In the genomic region with DNA sequence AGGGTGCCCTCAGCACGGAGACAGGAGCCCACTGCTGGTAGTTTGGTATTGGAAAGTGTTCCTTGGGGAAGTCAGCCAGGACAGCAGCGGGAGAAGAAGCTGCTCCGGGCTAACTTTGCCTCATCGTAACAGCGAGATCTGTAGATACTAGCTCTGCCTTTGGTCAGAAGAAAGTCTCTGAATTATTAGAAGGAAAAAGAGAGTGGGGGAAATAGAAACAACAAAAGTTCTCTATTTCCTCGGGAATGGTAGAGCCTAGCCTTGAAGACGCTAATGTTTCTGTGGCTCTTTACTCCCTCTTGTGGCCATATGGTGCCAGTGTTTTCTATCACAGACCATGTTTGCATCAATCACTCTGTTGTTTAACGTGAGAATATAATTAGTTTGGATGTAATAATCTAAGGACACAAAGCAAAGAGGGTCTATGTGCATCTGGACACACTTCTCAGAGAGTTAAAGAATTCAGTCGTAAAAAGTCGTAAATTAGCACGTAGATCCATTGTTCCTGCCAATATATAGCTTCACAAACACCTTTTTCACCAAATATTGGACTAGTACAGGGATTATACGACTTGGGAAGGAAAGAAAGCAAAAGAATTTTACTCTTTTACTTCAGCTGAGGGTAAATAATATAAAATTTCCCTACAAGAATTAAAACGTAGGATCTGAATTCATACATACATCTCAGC, we compare ENCODE assay signal across 8 cellular contexts. TPM values are rescaled to one million over a fixed set of nuclear protein-coding genes. Genes with fewer than 3 reads are reported as not detected.
DNase-seq lines count a peak whose midpoint lies in the region; ATAC-seq and TF ChIP-seq lines count a peak whose summit lies in the region.

No MANE protein-coding gene starts in this region.

- peak overlapping the region; percentile 31 for H3K27ac Mint-ChIP-seq in CD4-positive, alpha-beta T cell
- H3K27ac Mint-ChIP-seq in activated CD4-positive, alpha-beta T cell treated with anti-CD3 and anti-CD28 coated beads, Interleukin-2, amount 10 ng/mL, durations not matched to agents 7 days and 5 days = no peak overlapping the region
- peak overlapping the region in 1 of 2 donors; percentile 82 for H3K27ac Mint-ChIP-seq in effector memory CD8-positive, alpha-beta T cell

- no peaks in the 10 kb centered on the region for H3K4me1 ChIP-seq in lower lobe of right lung

- H3K9me3 ChIP-seq in CD4-positive, alpha-beta T cell (ENCODE audit: control insufficient read depth, low read length) = no peaks in the 10 kb centered on the region
- no peaks in the 10 kb centered on the region for H3K9me3 ChIP-seq in lower lobe of right lung

- peak in 9 of 10 experiments; percentile 11 to 47 (median 38) for DNase-seq in CD4-positive, alpha-beta T cell
- DNase-seq in NCI-H524 (lab: John Stamatoyannopoulos, UW) (peak; percentile 36 to 77), lower lobe of right lung (no peak)
- peak; percentile 66 for DNase-seq in activated CD4-positive, alpha-beta T cell treated with anti-CD3 and anti-CD28 coated beads, Interleukin-2, amount 10 ng/mL, durations not matched to agents 7 days and 5 days
- DNase-seq in effector memory CD8-positive, alpha-beta T cell = peak; percentile 46 to 60 (median 56)
- peak in 5 of 6 experiments; percentile 47 to 79 (median 52) for DNase-seq in stimulated activated naive CD4-positive, alpha-beta T cell (lab: John Stamatoyannopoulos, UW)

- peak; percentile 92 for TF ChIP-seq CTCF in CD4-positive, alpha-beta T cell (IDR thresholded peaks at IDR 0.05)
- peak; percentile 92 for TF ChIP-seq CTCF in lower lobe of right lung (IDR thresholded peaks at IDR 0.05)

- H3K27ac ChIP-seq in CD4-positive, alpha-beta T cell (ENCODE audit: low read depth, low read length) = no peak overlapping the region
- peak overlapping the region; percentile 58 for H3K27ac ChIP-seq in lower lobe of right lung

- H3K27me3 ChIP-seq in CD4-positive, alpha-beta T cell (ENCODE audit: control insufficient read depth, insufficient read depth, low read length) = no peaks in the 10 kb centered on the region
- H3K27me3 ChIP-seq in lower lobe of right lung (ENCODE audit: low read depth) = no peaks in the 10 kb centered on the region

- peak; percentile 94 for ATAC-seq in CD4-positive, alpha-beta T cell (ENCODE audit: poor library complexity)
- ATAC-seq in GM19043 (IDR thresholded peaks at IDR 0.05; ENCODE audit: low read depth, unreplicated experiment) = peak; percentile 70
- peak; percentile 61 for ATAC-seq in HG03442 (IDR thresholded peaks at IDR 0.05; ENCODE audit: unreplicated experiment)
- peak; percentile 90 for ATAC-seq in effector memory CD8-positive, alpha-beta T cell (replicated peaks)
- ATAC-seq in lower lobe of right lung = peak; percentile 95 to 96

- no peaks in the 10 kb centered on the region for H3K9me3 Mint-ChIP-seq in CD4-positive, alpha-beta T cell
- H3K9me3 Mint-ChIP-seq in activated CD4-positive, alpha-beta T cell treated with anti-CD3 and anti-CD28 coated beads, Interleukin-2, amount 10 ng/mL, durations not matched to agents 7 days and 5 days = no peaks in the 10 kb centered on the region
- H3K9me3 Mint-ChIP-seq in effector memory CD8-positive, alpha-beta T cell = no peaks in the 10 kb centered on the region

- H3K36me3 Mint-ChIP-seq in CD4-positive, alpha-beta T cell (ENCODE audit: low read depth) = no peaks in the 10 kb centered on the region
- no peaks in the 10 kb centered on the region for H3K36me3 Mint-ChIP-seq in activated CD4-positive, alpha-beta T cell treated with anti-CD3 and anti-CD28 coated beads, Interleukin-2, amount 10 ng/mL, durations not matched to agents 7 days and 5 days (ENCODE audit: low read depth)
- H3K36me3 Mint-ChIP-seq in effector memory CD8-positive, alpha-beta T cell (ENCODE audit: insufficient read depth) = no peaks in the 10 kb centered on the region

- peak overlapping the region; percentile 85 for H3K4me3 Mint-ChIP-seq in CD4-positive, alpha-beta T cell
- H3K4me3 Mint-ChIP-seq in activated CD4-positive, alpha-beta T cell treated with anti-CD3 and anti-CD28 coated beads, Interleukin-2, amount 10 ng/mL, durations not matched to agents 7 days and 5 days = peak overlapping the region; percentile 67
- H3K4me3 Mint-ChIP-seq in effector memory CD8-positive, alpha-beta T cell = peak overlapping the region; percentile 84 to 86

- H3K27me3 Mint-ChIP-seq in CD4-positive, alpha-beta T cell = no peaks in the 10 kb centered on the region
- H3K27me3 Mint-ChIP-seq in activated CD4-positive, alpha-beta T cell treated with anti-CD3 and anti-CD28 coated beads, Interleukin-2, amount 10 ng/mL, durations not matched to agents 7 days and 5 days = peaks cover 9% of the 10 kb centered on the region
- no peaks in the 10 kb centered on the region for H3K27me3 Mint-ChIP-seq in effector memory CD8-positive, alpha-beta T cell

- CTCF ChIA-PET in CD4-positive, alpha-beta T cell (lab: Charles Lee) = interaction anchor here (0.6 to 3.4 kb wide), 29 partner anchors 11 to 426 kb away, joined by 3 to 35 read pairs (median 4); partner anchors contain the start of genes DMXL1 and DTWD2
- CTCF ChIA-PET in activated CD4-positive, alpha-beta T cell treated with anti-CD3 and anti-CD28 coated beads, Interleukin-2, amount 10 ng/mL, durations not matched to agents 7 days and 5 days (lab: Charles Lee) = interaction anchor here (0.6 to 5.9 kb wide), 30 partner anchors 10 to 424 kb away, joined by 3 to 54 read pairs (median 4); partner anchors contain the start of genes DMXL1 and DTWD2

- POLR2A ChIA-PET in CD4-positive, alpha-beta T cell (lab: Charles Lee) = interaction anchor here (0.6 to 3.1 kb wide), 17 partner anchors 10 to 424 kb away, joined by 3 to 10 read pairs (median 5); partner anchors contain the start of genes DMXL1, DTWD2 and HSD17B4
- POLR2A ChIA-PET in activated CD4-positive, alpha-beta T cell treated with anti-CD3 and anti-CD28 coated beads, Interleukin-2, amount 10 ng/mL, durations not matched to agents 7 days and 5 days (lab: Charles Lee) = interaction anchor here (1.4 kb wide), 1 partner anchor 424 kb away, joined by 4 read pairs; the partner anchor contains the start of gene DTWD2

- intact Hi-C loops in CD4-positive, alpha-beta T cell (cut with DNase I, micrococcal nuclease) = loop anchor here (1.0 to 5.0 kb wide), 10 partner anchors 80 to 424 kb away; partner anchors contain the start of genes DMXL1 (in 2 of the 2) and DTWD2 (in 2 of the 2)
- intact Hi-C loops in lower lobe of right lung (cut with DNase I) = no loop called here

- H3K36me3 ChIP-seq in lower lobe of right lung = no peaks in the 10 kb centered on the region

- peak overlapping the region; percentile 56 for H3K4me3 ChIP-seq in lower lobe of right lung

- peaks cover 20% of the 10 kb centered on the region for H3K4me1 Mint-ChIP-seq in CD4-positive, alpha-beta T cell (ENCODE audit: low read depth)
- H3K4me1 Mint-ChIP-seq in activated CD4-positive, alpha-beta T cell treated with anti-CD3 and anti-CD28 coated beads, Interleukin-2, amount 10 ng/mL, durations not matched to agents 7 days and 5 days = peaks cover 33% of the 10 kb centered on the region
- peaks cover 8% of the 10 kb centered on the region in 2 donors for H3K4me1 Mint-ChIP-seq in effector memory CD8-positive, alpha-beta T cell (ENCODE audit: low read depth in 2 of 2)

RNA-seq across cellular contexts. Expression of gene HSD17B4, which starts 40.2 kb away (rescaled TPM):
- 10 to 100 TPM; 11.9 to 13.1 TPM for total RNA-seq in CD4-positive, alpha-beta T cell
- total RNA-seq in activated CD4-positive, alpha-beta T cell treated with anti-CD3 and anti-CD28 coated beads, Interleukin-2, amount 10 ng/mL, durations not matched to agents 7 days and 5 days = 10 to 100 TPM; 56.0 to 62.4 TPM
- total RNA-seq in lower lobe of right lung = 364 TPM

RNA-seq across cellular contexts. Expression of gene TNFAIP8, which starts 56.3 kb away (rescaled TPM):
- 100 to 1,000 TPM; 106 to 114 TPM for total RNA-seq in CD4-positive, alpha-beta T cell
- total RNA-seq in activated CD4-positive, alpha-beta T cell treated with anti-CD3 and anti-CD28 coated beads, Interleukin-2, amount 10 ng/mL, durations not matched to agents 7 days and 5 days = 100 to 1,000 TPM; 167 to 184 TPM
- 29.5 TPM for total RNA-seq in lower lobe of right lung

Comparison
In these comparisons a context has a peak if more than half of its experiments do, and no peak if none do; other contexts are left out.
1. RNA of gene HSD17B4, which starts 40.2 kb away (total RNA-seq): 364 TPM in lower lobe of right lung (single experiment) and 56.0 to 62.4 TPM in activated CD4-positive, alpha-beta T cell treated with anti-CD3 and anti-CD28 coated beads, Interleukin-2, amount 10 ng/mL, durations not matched to agents 7 days and 5 days; 11.9 to 13.1 TPM in CD4-positive, alpha-beta T cell; every median in the first group is over 4 times any median in the second.
2. Peak in every context shown above with its lines, with median percentiles within 50 percentile points of each other: ATAC-seq and H3K4me3 Mint-ChIP-seq.